Comparison of ENCODE assay signal across 10 cellular contexts in genomic region chr19:19514215-19514633, GRCh38. TPM values are rescaled to one million over a fixed set of nuclear protein-coding genes. Genes with fewer than 3 reads are reported as not detected.
DNase-seq lines count a peak whose midpoint lies in the region; ATAC-seq and TF ChIP-seq lines count a peak whose summit lies in the region.
"Had no signal": no experiment of that assay in that cellular context is flagged by ENCODE, and none has a peak within 500 bp of the region (broad histone marks: within the 10 kb centered on the region; RNA-seq: fewer than 3 reads in every experiment).

No MANE protein-coding gene starts in this region.

- H3K4me3 ChIP-seq in lower lobe of right lung: peak overlapping the region; percentile 23

- no peaks in the 10 kb centered on the region for H3K9me3 ChIP-seq in lower lobe of right lung

- peaks cover 5% of the 10 kb centered on the region for H3K36me3 Mint-ChIP-seq in activated CD8-positive, alpha-beta T cell treated with anti-CD3 and anti-CD28 coated beads for 36 hours (ENCODE audit: low read depth)
- H3K36me3 Mint-ChIP-seq in stimulated activated naive B cell treated with anti-CD40 and anti-IgM and Interleukin-4, amounts not matched to agents 10 μg/mL and 1 μg/mL and 100 μg/mL, for 72 hours: peaks cover 10 to 13% of the 10 kb centered on the region in 2 donors

- H3K27me3 Mint-ChIP-seq in activated CD8-positive, alpha-beta T cell treated with anti-CD3 and anti-CD28 coated beads for 36 hours: no peaks in the 10 kb centered on the region
- no peaks in the 10 kb centered on the region for H3K27me3 Mint-ChIP-seq in stimulated activated naive B cell treated with anti-CD40 and anti-IgM and Interleukin-4, amounts not matched to agents 10 μg/mL and 1 μg/mL and 100 μg/mL, for 72 hours
- H3K27me3 Mint-ChIP-seq: activated CD4-positive, alpha-beta memory T cell treated with anti-CD3 and anti-CD28 coated beads for 36 hours had no signal

- no peak overlapping the region for H3K27ac ChIP-seq in lower lobe of right lung

- CTCF ChIA-PET in activated CD8-positive, alpha-beta T cell treated with anti-CD3 and anti-CD28 coated beads for 36 hours (lab: Charles Lee): interaction anchor here (1.2 kb wide), 1 partner anchor 19 kb away, joined by 5 read pairs; no protein-coding TSS in a partner anchor

- ATAC-seq in activated CD8-positive, alpha-beta T cell treated with anti-CD3 and anti-CD28 coated beads for 36 hours: no peak
- ATAC-seq in lower lobe of right lung (no peak), HG03175 (IDR thresholded peaks at IDR 0.05; ENCODE audit: unreplicated experiment) (no peak), HG03442 (IDR thresholded peaks at IDR 0.05; ENCODE audit: unreplicated experiment) (no peak)
- no peak for ATAC-seq in stimulated activated naive B cell treated with anti-CD40 and anti-IgM and Interleukin-4, amounts not matched to agents 10 μg/mL and 1 μg/mL and 100 μg/mL, for 72 hours (replicated peaks)

- intact Hi-C loops in activated CD8-positive, alpha-beta T cell treated with anti-CD3 and anti-CD28 coated beads for 36 hours (cut with micrococcal nuclease): no loop called here
- intact Hi-C loops in lower lobe of right lung (cut with DNase I): no loop called here

- TF ChIP-seq CTCF in activated CD8-positive, alpha-beta T cell treated with anti-CD3 and anti-CD28 coated beads for 36 hours (IDR thresholded peaks at IDR 0.05): no peak
- no peak for TF ChIP-seq CTCF in lower lobe of right lung (IDR thresholded peaks at IDR 0.05)

- H3K36me3 ChIP-seq in lower lobe of right lung: peaks cover 6% of the 10 kb centered on the region

- POLR2A ChIA-PET in activated CD8-positive, alpha-beta T cell treated with anti-CD3 and anti-CD28 coated beads for 36 hours (lab: Charles Lee): interaction anchor here (0.7 to 2.5 kb wide), 3 partner anchors 24 to 149 kb away, joined by 3 to 7 read pairs (median 3); no protein-coding TSS in a partner anchor

- H3K4me1 Mint-ChIP-seq in activated CD8-positive, alpha-beta T cell treated with anti-CD3 and anti-CD28 coated beads for 36 hours (ENCODE audit: low read depth): peaks cover 21% of the 10 kb centered on the region
- H3K4me1 Mint-ChIP-seq in stimulated activated naive B cell treated with anti-CD40 and anti-IgM and Interleukin-4, amounts not matched to agents 10 μg/mL and 1 μg/mL and 100 μg/mL, for 72 hours: peaks cover 5 to 24% of the 10 kb centered on the region in 2 donors

- no peaks in the 10 kb centered on the region for H3K27me3 ChIP-seq in lower lobe of right lung (ENCODE audit: low read depth)

- H3K27ac Mint-ChIP-seq in activated CD8-positive, alpha-beta T cell treated with anti-CD3 and anti-CD28 coated beads for 36 hours: no peak overlapping the region
- peak overlapping the region; percentile 83 for H3K27ac Mint-ChIP-seq in stimulated activated naive B cell treated with anti-CD40 and anti-IgM and Interleukin-4, amounts not matched to agents 10 μg/mL and 1 μg/mL and 100 μg/mL, for 72 hours
- H3K27ac Mint-ChIP-seq: activated CD4-positive, alpha-beta memory T cell treated with anti-CD3 and anti-CD28 coated beads for 36 hours had no signal

- no peak for DNase-seq in activated CD8-positive, alpha-beta T cell treated with anti-CD3 and anti-CD28 coated beads for 36 hours
- peak; percentile 72 for DNase-seq in dermis blood vessel endothelial cell
- no peak for DNase-seq in lower lobe of right lung
- no peak for DNase-seq in stimulated activated naive B cell treated with anti-CD40 and anti-IgM and Interleukin-4, amounts not matched to agents 10 μg/mL and 1 μg/mL and 100 μg/mL, for 72 hours
- no peak for DNase-seq in NCI-H226
- no peak for DNase-seq in NCI-H1694 (lab: John Stamatoyannopoulos, UW)
- DNase-seq: activated CD4-positive, alpha-beta memory T cell treated with anti-CD3 and anti-CD28 coated beads for 36 hours; stimulated activated CD4-positive, alpha-beta T cell treated with anti-CD3 and anti-CD28 coated beads, Interleukin-2, amount 100 ng/mL, for 48 hours had no signal

- H3K4me1 ChIP-seq in lower lobe of right lung: peaks cover 23% of the 10 kb centered on the region

- no peaks in the 10 kb centered on the region for H3K9me3 Mint-ChIP-seq in activated CD8-positive, alpha-beta T cell treated with anti-CD3 and anti-CD28 coated beads for 36 hours
- H3K9me3 Mint-ChIP-seq in stimulated activated naive B cell treated with anti-CD40 and anti-IgM and Interleukin-4, amounts not matched to agents 10 μg/mL and 1 μg/mL and 100 μg/mL, for 72 hours: no peaks in the 10 kb centered on the region
- H3K9me3 Mint-ChIP-seq: activated CD4-positive, alpha-beta memory T cell treated with anti-CD3 and anti-CD28 coated beads for 36 hours had no signal

- peak overlapping the region; percentile 32 for H3K4me3 Mint-ChIP-seq in activated CD8-positive, alpha-beta T cell treated with anti-CD3 and anti-CD28 coated beads for 36 hours
- H3K4me3 Mint-ChIP-seq in stimulated activated naive B cell treated with anti-CD40 and anti-IgM and Interleukin-4, amounts not matched to agents 10 μg/mL and 1 μg/mL and 100 μg/mL, for 72 hours: peak overlapping the region; percentile 71 to 72

RNA-seq across cellular contexts. Expression of gene TSSK6, which starts 1.1 kb away (rescaled TPM):
- 1 to 10 TPM; 3.4 to 4.9 TPM for total RNA-seq in activated CD8-positive, alpha-beta T cell treated with anti-CD3 and anti-CD28 coated beads for 36 hours
- total RNA-seq in dermis blood vessel endothelial cell (0.68 and 1.4 TPM in 2 replicates), lower lobe of right lung (2.9 TPM)

RNA-seq across cellular contexts. Expression of gene NDUFA13, which starts 1.8 kb away (rescaled TPM):
- total RNA-seq in activated CD8-positive, alpha-beta T cell treated with anti-CD3 and anti-CD28 coated beads for 36 hours: 100 to 1,000 TPM; 298 to 310 TPM
- total RNA-seq in dermis blood vessel endothelial cell: 95.3 and 191 TPM in 2 replicates
- total RNA-seq in lower lobe of right lung: 218 TPM

RNA-seq across cellular contexts. Expression of gene YJEFN3, which starts 14.5 kb away (rescaled TPM):
- total RNA-seq in activated CD8-positive, alpha-beta T cell treated with anti-CD3 and anti-CD28 coated beads for 36 hours: 1 to 10 TPM; 7.4 to 8.1 TPM
- total RNA-seq in dermis blood vessel endothelial cell (0.14 and 0.17 TPM in 2 replicates), lower lobe of right lung (6.6 TPM)

RNA-seq across cellular contexts. Expression of gene CILP2, which starts 23.8 kb away (rescaled TPM):
- under 1 TPM; 0.31 to 0.32 TPM for total RNA-seq in activated CD8-positive, alpha-beta T cell treated with anti-CD3 and anti-CD28 coated beads for 36 hours
- total RNA-seq in dermis blood vessel endothelial cell (0.17 TPM in 1 of 2 replicates, not detected in the other), lower lobe of right lung (0.12 TPM)
